In genomic region chr13:32243695-32244094, GRCh38 we compare ENCODE assay signal across 2 cellular contexts.
TF ChIP-seq lines count a peak whose summit lies in the region.

No MANE protein-coding gene starts in this region.

TF ChIP-seq in HepG2, 621 proteins besides CTCF, POLR2A, EP300 and RAD21:
- 0 out of 2 replicates have a peak, but pooled peaks have one; percentile 33 for TF ChIP-seq ZMYM3 (CRISPR knock-in tag; IDR thresholded peaks at IDR 0.05)
- peak; percentile 50; the same call in 1 of the 2 replicates for TF ChIP-seq HNF4A (CRISPR knock-in tag; IDR thresholded peaks at IDR 0.05)
- TF ChIP-seq ZNF12 (CRISPR knock-in tag; IDR thresholded peaks at IDR 0.05), result no peak
- TF ChIP-seq MAFF (IDR thresholded peaks at IDR 0.05; ENCODE audit: low read depth, low read length), result no peak
- TF ChIP-seq ZNF121 (CRISPR knock-in tag; IDR thresholded peaks at IDR 0.05), result peak; percentile 93

TF ChIP-seq in K562, 482 proteins besides CTCF, POLR2A, EP300 and RAD21 (continued from another document):
- TF ChIP-seq RBM25 (IDR thresholded peaks at IDR 0.05; ENCODE audit: low read depth, low read length, severe bottlenecking), result peak; percentile 11
